ENCODE assay signal across 1 cellular context in genomic region chr7:28640026-28640425, GRCh38.
TF ChIP-seq lines count a peak whose summit lies in the region.

No MANE protein-coding gene starts in this region.

TF ChIP-seq in H1, 55 proteins besides CTCF, POLR2A, EP300 and RAD21 (continued from another document):
- TF ChIP-seq CHD7 (IDR thresholded peaks at IDR 0.05; ENCODE audit: insufficient replicate concordance, low read length), result no peak
- TF ChIP-seq CHD1 (IDR thresholded peaks at IDR 0.05; ENCODE audit: low read depth, low read length), result no peak
- no peak for TF ChIP-seq CBX5 (IDR thresholded peaks at IDR 0.05; ENCODE audit: low read depth, low read length)
- no peak for TF ChIP-seq JUN (IDR thresholded peaks at IDR 0.05; ENCODE audit: low read depth, low read length)
- TF ChIP-seq BCL11A (IDR thresholded peaks at IDR 0.05; ENCODE audit: low read depth in 2 of 2, low read length in 2 of 2), result no peak
- TF ChIP-seq HDAC6 (IDR thresholded peaks at IDR 0.05; ENCODE audit: low read depth, low read length), result no peak
- TF ChIP-seq USF2 (IDR thresholded peaks at IDR 0.05; ENCODE audit: low read length), result no peak
- TF ChIP-seq SIRT6 (IDR thresholded peaks at IDR 0.05; ENCODE audit: low read length), result no peak
